Comparison of ENCODE assay signal across 18 cellular contexts in the genomic region with DNA sequence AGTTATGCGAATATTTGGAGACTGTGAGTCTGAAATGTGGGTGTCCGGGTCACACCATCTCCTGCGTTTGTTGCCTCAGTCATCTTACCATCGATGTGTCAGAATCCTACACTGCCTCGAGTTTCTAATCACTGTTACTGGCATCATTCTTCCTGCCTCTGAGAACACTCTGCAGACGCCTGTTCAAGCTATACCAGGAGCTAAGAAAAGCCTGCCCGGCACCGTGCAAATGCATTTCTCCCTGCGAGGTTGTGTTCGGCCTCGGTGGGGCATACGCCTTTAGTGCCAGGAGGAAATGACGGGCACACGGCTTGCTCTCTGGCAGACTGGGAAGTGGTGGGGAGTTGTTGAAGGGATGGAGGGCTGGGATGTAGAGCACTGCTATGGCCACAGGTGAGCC. TPM values are rescaled to one million over a fixed set of nuclear protein-coding genes. Genes with fewer than 3 reads are reported as not detected.
DNase-seq lines count a peak whose midpoint lies in the region; ATAC-seq, FAIRE-seq and TF ChIP-seq lines count a peak whose summit lies in the region.
"Had no signal": no experiment of that assay in that cellular context is flagged by ENCODE, and none has a peak within 500 bp of the region (broad histone marks: within the 10 kb centered on the region; RNA-seq: fewer than 3 reads in every experiment).

No MANE protein-coding gene starts in this region.

- no TSS peak for BruUV-seq in HepG2 (replicated peaks; lab: Mats Ljungman, UMichigan)

- H3K4me3 Mint-ChIP-seq in nephron progenitor cell (no peak overlapping the region), immature natural killer cell (no peak overlapping the region)

- H4K20me1 ChIP-seq in HepG2 (ENCODE audit: insufficient read depth, low read length): 0 out of 2 replicates have a peak, but pooled peaks cover 4% of the 10 kb centered on the region

- no peak for FAIRE-seq in HepG2 (lab: Jason Lieb, UNC)
- FAIRE-seq: K562, RCC 7860 had no signal

- H3K27ac ChIP-seq in HepG2 (ENCODE audit: extremely low read length, insufficient read depth, low read length) (no peak overlapping the region), right lobe of liver (no peak overlapping the region), caudate nucleus (ENCODE audit: low read depth, low read length) (peak overlapping the region; percentile 71), foreskin keratinocyte (no peak overlapping the region)
- H3K27ac ChIP-seq: SK-N-MC had no signal

- H3K27me3 Mint-ChIP-seq in nephron progenitor cell (ENCODE audit: low read depth, poor library complexity): no peaks in the 10 kb centered on the region
- H3K27me3 Mint-ChIP-seq in immature natural killer cell (ENCODE audit: low read depth in 3 of 3): peaks cover 0 to 2% (median 0%) of the 10 kb centered on the region in 3 donors

- no peaks in the 10 kb centered on the region for H3K9me3 ChIP-seq in HepG2 (ENCODE audit: low read length)
- H3K9me3 ChIP-seq in right lobe of liver: no peaks in the 10 kb centered on the region

- H2AFZ ChIP-seq in HepG2 (ENCODE audit: low read length): no peak overlapping the region

- H3K4me1 Mint-ChIP-seq in nephron progenitor cell (peaks cover 35% of the 10 kb centered on the region), immature natural killer cell (no peaks in the 10 kb centered on the region)

- H3K27me3 ChIP-seq in HepG2 (ENCODE audit: control insufficient read depth in 1 of 2, insufficient read depth in 2 of 2, low read length in 2 of 2) (no peaks in the 10 kb centered on the region), right lobe of liver (no peaks in the 10 kb centered on the region), foreskin keratinocyte (no peaks in the 10 kb centered on the region)

- WGBS in HepG2 (ENCODE audit: low lambda C conversion rate): 93% methylated on average over 14 of the region's 14 CpGs
- WGBS in right lobe of liver (ENCODE audit: insufficient coverage, low coverage, low lambda C conversion rate, missing lambda C conversion rate): 89% methylated on average over 8 of the region's 14 CpGs

- H3K4me2 ChIP-seq in HepG2 (ENCODE audit: low read depth, low read length): no peak overlapping the region

- H3K4me3 ChIP-seq in HepG2 (replicated peaks in 1 of 3; ENCODE audit: insufficient read depth in 1 of 3, low read depth in 2 of 3, low read length in 3 of 3): no peak overlapping the region
- no peak overlapping the region for H3K4me3 ChIP-seq in right lobe of liver
- H3K4me3 ChIP-seq: K562, SK-N-MC had no signal

- POLR2A ChIA-PET in HepG2 (lab: Yijun Ruan, JAX): no interaction called here

- TF ChIP-seq RAD21 in HepG2 (CRISPR knock-in tag; IDR thresholded peaks at IDR 0.05): no peak

- intact Hi-C loops in HepG2 (cut with micrococcal nuclease; ENCODE audit: unreplicated experiment): no loop called here
- intact Hi-C loops in right lobe of liver (cut with DNase I): no loop called here

- peak overlapping the region; percentile 46 for H3K27ac Mint-ChIP-seq in nephron progenitor cell
- no peak overlapping the region for H3K27ac Mint-ChIP-seq in immature natural killer cell

- H3K4me1 ChIP-seq in HepG2 (ENCODE audit: insufficient read depth, low read length) (peaks cover 8% of the 10 kb centered on the region), right lobe of liver (peaks cover 0 to 4% (median 0%) of the 10 kb centered on the region in 4 donors), foreskin keratinocyte (peaks cover 26% of the 10 kb centered on the region)

- H3K79me2 ChIP-seq in HepG2 (ENCODE audit: insufficient read depth, low read length): no peaks in the 10 kb centered on the region

- DNase-seq in HepG2 (ENCODE audit: low spot score) (no peak), right lobe of liver (no peak), caudate nucleus (lab: John Stamatoyannopoulos, UW) (peak in 6 of 61 donors; percentile 13 to 65 (median 42)), nephron progenitor cell (no peak), immature natural killer cell (no peak), foreskin keratinocyte (no peak)
- no peak for DNase-seq in activated CD4-positive, alpha-beta T cell treated with anti-CD3 and anti-CD28 coated beads, Interleukin-2, amount 50 U/mL, for 48 hours
- DNase-seq: Kasumi-1, NCI-H1105, NCI-H1436 treated with DMSO at 0.1 percent for 48 hours, NCI-H187 treated with DMSO at 0.1 percent for 48 hours, NCI-H524 treated with DMSO at 0.1 percent for 48 hours, NCI-H774, SIG-M5 had no signal

- CTCF ChIA-PET in HepG2 (lab: Yijun Ruan, JAX; ENCODE audit: low intra/inter-chr PET ratio, low total read pairs): no interaction called here

- H3K9me3 Mint-ChIP-seq in nephron progenitor cell (peaks cover 8% of the 10 kb centered on the region), immature natural killer cell (no peaks in the 10 kb centered on the region)

- TF ChIP-seq CTCF in HepG2 (CRISPR knock-in tag; IDR thresholded peaks at IDR 0.05) (no peak), right lobe of liver (IDR thresholded peaks at IDR 0.05) (no peak), nephron progenitor cell (IDR thresholded peaks at IDR 0.05) (no peak), foreskin keratinocyte (conservative IDR thresholded peaks at IDR 0.05) (no peak)

- H3K9ac ChIP-seq in HepG2 (ENCODE audit: insufficient read depth, low read depth, low read length): no peak overlapping the region

- peaks cover 11% of the 10 kb centered on the region for H3K36me3 Mint-ChIP-seq in nephron progenitor cell (ENCODE audit: low read depth)
- no peaks in the 10 kb centered on the region for H3K36me3 Mint-ChIP-seq in immature natural killer cell

- peak in 1 of 2 experiments; percentile 31; a peak in 1 of 4 replicates for TF ChIP-seq POLR2A in HepG2 (IDR thresholded peaks at IDR 0.05; ENCODE audit: insufficient read depth in 1 of 2, low read depth in 2 of 2, low read length in 2 of 2)
- no peak for TF ChIP-seq POLR2A in right lobe of liver (IDR thresholded peaks at IDR 0.05)

- no peak for TF ChIP-seq EP300 in HepG2 (IDR thresholded peaks at IDR 0.05; ENCODE audit: low read depth in 2 of 2, low read length in 2 of 2)
- TF ChIP-seq EP300 in HepG2 (CRISPR knock-in tag; IDR thresholded peaks at IDR 0.05; ENCODE audit: borderline replicate concordance): no peak

- H3K36me3 ChIP-seq in HepG2 (replicated peaks in 1 of 2; ENCODE audit: control insufficient read depth in 1 of 2, insufficient read depth in 2 of 2, low read length in 2 of 2) (peaks cover 26 to 73% of the 10 kb centered on the region in 2 experiments), right lobe of liver (peaks cover 0 to 9% (median 1%) of the 10 kb centered on the region in 4 donors)

- ATAC-seq in HepG2 (no peak), right lobe of liver (no peak), foreskin keratinocyte (no peak)
- ATAC-seq: HCT116, K562 had no signal

- in situ Hi-C loops in HepG2 (cut with HindIII; ENCODE audit: extremely low pct_ligation_motif_present, low pct_unique_long_range_greater_than_20kb): no loop called here

TF ChIP-seq in HepG2, 621 proteins besides CTCF, POLR2A, EP300 and RAD21:
- TF ChIP-seq ZNF629 (CRISPR knock-in tag; conservative IDR thresholded peaks at IDR 0.05) (no peak), RBM22 (optimal IDR thresholded peaks at IDR 0.05; ENCODE audit: low read length) (peak; percentile 52)

RNA-seq across cellular contexts. Expression of a gene that starts 31.2 kb away (rescaled TPM):
- total RNA-seq in HepG2 (2016; rRNA removed; fragmentation: Illumina TruSeq; extraction: Trizol): 37.7 and 40.7 TPM in 2 replicates
- 39.8 and 41.5 TPM in 2 replicates for total RNA-seq in HepG2 (2016; cell fraction: cytosol; rRNA removed; fragmentation: Illumina TruSeq; extraction: Trizol; ENCODE audit: low read depth)
- 35.8 and 36.3 TPM in 2 replicates for total RNA-seq in HepG2 (2016; cell fraction: insoluble cytoplasmic fraction; rRNA removed; fragmentation: Illumina TruSeq; extraction: Trizol)
- 69.7 and 71.8 TPM in 2 replicates for total RNA-seq in HepG2 (2016; cell fraction: membrane; rRNA removed; fragmentation: Illumina TruSeq; extraction: Trizol)
- 20.0 and 24.7 TPM in 2 replicates for total RNA-seq in HepG2 (2016; cell fraction: nucleus; rRNA removed; fragmentation: Illumina TruSeq; extraction: Trizol)
- polyA plus RNA-seq in HepG2 (2011; rRNA removed): 14.6 and 15.4 TPM in 2 replicates
- 8.9 and 11.5 TPM in 2 replicates for polyA plus RNA-seq in HepG2 (2011; cell fraction: cytosol; rRNA removed)
- polyA plus RNA-seq in HepG2 (2011; cell fraction: nucleus; rRNA removed): 11.8 and 14.7 TPM in 2 replicates
- polyA plus RNA-seq in HepG2 (2012): 6.0 and 8.4 TPM in 2 replicates
- polyA plus RNA-seq in HepG2 (2016; cell fraction: cytosol; fragmentation: Illumina TruSeq; extraction: Trizol; ENCODE audit: low read depth): 44.8 and 48.9 TPM in 2 replicates
- 19.9 and 21.9 TPM in 2 replicates for polyA plus RNA-seq in HepG2 (2016; cell fraction: insoluble cytoplasmic fraction; fragmentation: Illumina TruSeq; extraction: Trizol; ENCODE audit: low read depth)
- 48.0 and 51.0 TPM in 2 replicates for polyA plus RNA-seq in HepG2 (2016; cell fraction: membrane; fragmentation: Illumina TruSeq; extraction: Trizol; ENCODE audit: low read depth)
- 17.6 and 20.1 TPM in 2 replicates for polyA plus RNA-seq in HepG2 (2016; cell fraction: nucleus; fragmentation: Illumina TruSeq; extraction: Trizol; ENCODE audit: insufficient read depth, low read depth)
- polyA minus RNA-seq in HepG2 (2011; rRNA and poly(A)+ RNA removed; ENCODE audit: low replicate concordance): 41.7 and 51.3 TPM in 2 replicates
- polyA minus RNA-seq in HepG2 (2011; cell fraction: cytosol; rRNA and poly(A)+ RNA removed): 17.5 and 18.0 TPM in 2 replicates
- 40.2 and 47.6 TPM in 2 replicates for polyA minus RNA-seq in HepG2 (2011; cell fraction: nucleus; rRNA and poly(A)+ RNA removed)
- total RNA-seq in right lobe of liver: 10 to 100 TPM in 2 of 6 experiments, 1 to 10 TPM in 4; 5.4 to 10.1 (median 7.9) TPM
- polyA plus RNA-seq in immature natural killer cell: 10 to 100 TPM in 2 of 3 donors, 1 to 10 TPM in 1; 3.6 to 12.5 (median 10.7) TPM
- total RNA-seq in foreskin keratinocyte: 31.1 and 31.8 TPM in 2 replicates
- 7.8 and 9.1 TPM in 2 replicates for polyA plus RNA-seq in foreskin keratinocyte
